In genomic region chr1:231686384-231686783, GRCh38 we compare ENCODE assay signal across 34 cellular contexts.
"Had no signal": no experiment of that assay in that cellular context is flagged by ENCODE, and none has a peak within 500 bp of the region (broad histone marks: within the 10 kb centered on the region; RNA-seq: fewer than 3 reads in every experiment).

No MANE protein-coding gene starts in this region.

- DNase-seq: activated CD4-positive, alpha-beta memory T cell treated with anti-CD3 and anti-CD28 coated beads, Interleukin-2, amount 10 ng/mL, durations not matched to agents 7 days and 5 days; activated CD4-positive, alpha-beta T cell treated with anti-CD3 and anti-CD28 coated beads for 1 hour; activated CD4-positive, alpha-beta T cell treated with anti-CD3 and anti-CD28 coated beads for 36 hours; activated CD4-positive, alpha-beta T cell treated with anti-CD3 and anti-CD28 coated beads for 48 hours; activated CD4-positive, alpha-beta T cell treated with anti-CD3 and anti-CD28 coated beads, Interleukin-2, amount 10 ng/mL, durations not matched to agents 7 days and 5 days; activated CD4-positive, alpha-beta T cell treated with anti-CD3 and anti-CD28 coated beads, Interleukin-2, amount 50 U/mL, for 48 hours; activated CD4-positive, CD25-positive, alpha-beta regulatory T cell; activated CD8-positive, alpha-beta memory T cell treated with anti-CD3 and anti-CD28 coated beads for 24 hours; activated CD8-positive, alpha-beta memory T cell treated with anti-CD3 and anti-CD28 coated beads, Interleukin-2, amount 10 ng/mL, durations not matched to agents 7 days and 5 days; activated CD8-positive, alpha-beta memory T cell treated with anti-CD3 and anti-CD28 coated beads, Interleukin-2, amount 50 U/mL, for 48 hours; activated CD8-positive, alpha-beta T cell treated with anti-CD3 and anti-CD28 coated beads, Interleukin-2, amount 10 ng/mL, durations not matched to agents 7 days and 5 days; activated effector memory CD4-positive, alpha-beta T cell treated with Interleukin-2 at 50 U/mL for 16 hours; activated gamma-delta T cell; activated naive CD4-positive, alpha-beta T cell treated with anti-CD3 and anti-CD28 coated beads for 36 hours; activated naive CD4-positive, alpha-beta T cell treated with anti-CD3 and anti-CD28 coated beads, Interleukin-2, amount 50 U/mL, for 16 hours; activated naive CD8-positive, alpha-beta T cell treated with anti-CD3 and anti-CD28 coated beads for 36 hours; activated T-cell treated with anti-CD3 and anti-CD28 coated beads, Interleukin-2, amount 50 U/mL, for 24 hours; activated T-cell treated with anti-CD3 and anti-CD28 coated beads, Interleukin-2, amount 50 U/mL, for 48 hours; adrenal gland; amniotic stem cell; aorta; body of pancreas; brain microvascular endothelial cell; central memory CD4-positive, alpha-beta T cell; T-helper 1 cell; T-helper 2 cell; T-helper 9 cell; WERI-Rb-1 had no signal

- H3K9me3 ChIP-seq: adrenal gland, body of pancreas had no signal

- H3K27me3 ChIP-seq: adrenal gland, body of pancreas, brain microvascular endothelial cell, breast epithelium had no signal

- H3K4me3 ChIP-seq: adrenal gland, body of pancreas, breast epithelium had no signal

- H3K27ac ChIP-seq: adrenal gland, body of pancreas, brain microvascular endothelial cell, breast epithelium, WERI-Rb-1 had no signal

- H3K36me3 ChIP-seq: adrenal gland, brain microvascular endothelial cell, breast epithelium, WERI-Rb-1 had no signal

- H3K4me1 ChIP-seq: body of pancreas, breast epithelium had no signal

- FAIRE-seq: astrocyte, TTC549 had no signal

- ATAC-seq: activated CD4-positive, alpha-beta T cell treated with anti-CD3 and anti-CD28 coated beads for 36 hours; activated CD4-positive, CD25-positive, alpha-beta regulatory T cell treated with anti-CD3 and anti-CD28 coated beads, Interleukin-2, amount 50 U/mL, for 24 hours; activated CD8-positive, alpha-beta memory T cell treated with anti-CD3 and anti-CD28 coated beads, Interleukin-2, amount 10 ng/mL, durations not matched to agents 7 days and 5 days; activated CD8-positive, alpha-beta T cell treated with anti-CD3 and anti-CD28 coated beads, Interleukin-2, amount 10 ng/mL, durations not matched to agents 7 days and 5 days; activated naive CD4-positive, alpha-beta T cell treated with anti-CD3 and anti-CD28 coated beads, Interleukin-2, amount 50 U/mL, for 72 hours; body of pancreas; WTC11 had no signal
